In the genomic region with DNA sequence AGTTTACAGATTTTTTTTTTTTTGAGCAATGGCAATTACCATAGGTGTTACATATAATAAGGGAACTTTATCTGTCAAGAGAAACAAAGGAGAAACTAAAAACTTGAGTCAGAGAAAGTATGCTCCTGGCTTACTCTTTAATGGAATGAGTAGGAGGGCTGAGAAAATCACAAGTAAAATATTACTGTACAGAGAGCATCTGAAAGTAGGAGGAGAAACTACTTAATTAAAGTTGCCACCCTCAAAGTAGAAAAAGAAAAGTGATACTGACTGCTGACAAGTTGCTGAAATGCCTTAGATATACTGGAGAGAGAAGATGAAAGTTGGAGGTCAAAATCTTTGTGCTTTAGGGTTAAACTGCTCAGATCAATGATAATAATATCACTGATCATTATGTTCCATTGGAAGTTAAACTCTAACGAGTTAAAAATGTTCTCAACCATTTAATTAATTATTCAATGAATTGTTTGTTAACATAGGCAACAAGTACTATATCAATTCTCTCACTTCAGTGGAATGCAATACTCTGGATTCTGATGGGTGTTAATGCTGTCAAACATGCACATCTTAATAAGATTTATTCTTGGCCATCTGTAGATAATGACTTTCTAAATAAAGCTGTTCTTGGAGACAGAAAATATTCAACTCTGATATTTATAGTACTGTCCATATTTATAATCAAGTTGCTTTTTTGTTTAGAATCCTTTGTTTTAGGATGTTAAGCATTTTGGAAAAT, we compare ENCODE assay signal across 12 cellular contexts.
DNase-seq lines count a peak whose midpoint lies in the region; ATAC-seq and TF ChIP-seq lines count a peak whose summit lies in the region.
"Had no signal": no experiment of that assay in that cellular context is flagged by ENCODE, and none has a peak within 500 bp of the region (broad histone marks: within the 10 kb centered on the region; RNA-seq: fewer than 3 reads in every experiment).

No MANE protein-coding gene starts in this region.

- H3K4me3 Mint-ChIP-seq in activated T-helper 1 cell treated with anti-CD3 and anti-CD28 coated beads, Interleukin-12 subunit alpha, Interleukin-12 subunit beta, Interleukin-2, Interleukin-4 antibody, amounts not matched to agents 30 ng/mL and 10 ng/mL and 1 ng/mL, durations not matched to agents 14 hours and 24 hours and 36 hours = no peak overlapping the region
- H3K4me3 Mint-ChIP-seq in T-helper 17 cell = no peak overlapping the region
- H3K4me3 Mint-ChIP-seq: T-helper 1 cell treated with Interleukin-12 subunit alpha and Interleukin-12 subunit beta and Interleukin-4 antibody, amounts not matched to agents 30 μg/mL and 1 μg/mL, for 36 hours had no signal

- in situ Hi-C loops in GM13976 (cut with MboI; ENCODE audit: low sequenced_read_pairs, unreplicated experiment) = no loop called here

- H3K27ac Mint-ChIP-seq in activated T-helper 1 cell treated with anti-CD3 and anti-CD28 coated beads, Interleukin-12 subunit alpha, Interleukin-12 subunit beta, Interleukin-2, Interleukin-4 antibody, amounts not matched to agents 30 ng/mL and 10 ng/mL and 1 ng/mL, durations not matched to agents 14 hours and 24 hours and 36 hours = peak overlapping the region; percentile 13
- H3K27ac Mint-ChIP-seq in T-helper 17 cell = no peak overlapping the region
- H3K27ac Mint-ChIP-seq: T-helper 1 cell treated with Interleukin-12 subunit alpha and Interleukin-12 subunit beta and Interleukin-4 antibody, amounts not matched to agents 30 μg/mL and 1 μg/mL, for 36 hours had no signal

- peak; percentile 24 for DNase-seq in GM13976 (ENCODE audit: low spot score)
- DNase-seq in activated T-helper 1 cell treated with anti-CD3 and anti-CD28 coated beads, Interleukin-12 subunit alpha, Interleukin-12 subunit beta, Interleukin-2, Interleukin-4 antibody, amounts not matched to agents 30 ng/mL and 10 ng/mL and 1 ng/mL, durations not matched to agents 14 hours and 24 hours and 36 hours (ENCODE audit: low spot score) = no peak
- no peak for DNase-seq in T-helper 17 cell
- DNase-seq in AG08396 (ENCODE audit: low spot score) = no peak
- DNase-seq in coronary artery (ENCODE audit: low spot score) = no peak
- no peak for DNase-seq in NCI-H2029 treated with DMSO at 0.1 percent for 48 hours (lab: John Stamatoyannopoulos, UW)
- DNase-seq: left lung, NCI-H187 treated with DMSO at 0.1 percent for 48 hours, right cardiac atrium had no signal

- no peaks in the 10 kb centered on the region for H3K9me3 Mint-ChIP-seq in activated T-helper 1 cell treated with anti-CD3 and anti-CD28 coated beads, Interleukin-12 subunit alpha, Interleukin-12 subunit beta, Interleukin-2, Interleukin-4 antibody, amounts not matched to agents 30 ng/mL and 10 ng/mL and 1 ng/mL, durations not matched to agents 14 hours and 24 hours and 36 hours
- H3K9me3 Mint-ChIP-seq: T-helper 1 cell treated with Interleukin-12 subunit alpha and Interleukin-12 subunit beta and Interleukin-4 antibody, amounts not matched to agents 30 μg/mL and 1 μg/mL, for 36 hours had no signal

- H3K9me3 ChIP-seq in T-helper 17 cell (ENCODE audit: control insufficient read depth, low read length, poor library complexity, severe bottlenecking) = no peaks in the 10 kb centered on the region
- H3K9me3 ChIP-seq: left lung had no signal

- H3K36me3 Mint-ChIP-seq in activated T-helper 1 cell treated with anti-CD3 and anti-CD28 coated beads, Interleukin-12 subunit alpha, Interleukin-12 subunit beta, Interleukin-2, Interleukin-4 antibody, amounts not matched to agents 30 ng/mL and 10 ng/mL and 1 ng/mL, durations not matched to agents 14 hours and 24 hours and 36 hours (ENCODE audit: low read depth) = no peaks in the 10 kb centered on the region
- no peaks in the 10 kb centered on the region for H3K36me3 Mint-ChIP-seq in T-helper 17 cell (ENCODE audit: low read depth)

- intact Hi-C loops in activated T-helper 1 cell treated with anti-CD3 and anti-CD28 coated beads, Interleukin-12 subunit alpha, Interleukin-12 subunit beta, Interleukin-2, Interleukin-4 antibody, amounts not matched to agents 30 ng/mL and 10 ng/mL and 1 ng/mL, durations not matched to agents 14 hours and 24 hours and 36 hours (cut with micrococcal nuclease) = loop anchor here (1.0 to 5.0 kb wide), 10 partner anchors 35 to 465 kb away; no protein-coding TSS in a partner anchor

- TF ChIP-seq CTCF in GM13976 (IDR thresholded peaks at IDR 0.05; ENCODE audit: borderline replicate concordance, control extremely low read depth, extremely low read depth, insufficient read depth, missing control alignments) (no peak), coronary artery (IDR thresholded peaks at IDR 0.05) (no peak)

- no peaks in the 10 kb centered on the region for H3K27me3 Mint-ChIP-seq in activated T-helper 1 cell treated with anti-CD3 and anti-CD28 coated beads, Interleukin-12 subunit alpha, Interleukin-12 subunit beta, Interleukin-2, Interleukin-4 antibody, amounts not matched to agents 30 ng/mL and 10 ng/mL and 1 ng/mL, durations not matched to agents 14 hours and 24 hours and 36 hours (ENCODE audit: insufficient read depth)
- H3K27me3 Mint-ChIP-seq in T-helper 17 cell = peaks cover 4% of the 10 kb centered on the region

- H3K4me1 Mint-ChIP-seq in activated T-helper 1 cell treated with anti-CD3 and anti-CD28 coated beads, Interleukin-12 subunit alpha, Interleukin-12 subunit beta, Interleukin-2, Interleukin-4 antibody, amounts not matched to agents 30 ng/mL and 10 ng/mL and 1 ng/mL, durations not matched to agents 14 hours and 24 hours and 36 hours (ENCODE audit: low read depth) = peaks cover 38% of the 10 kb centered on the region
- H3K4me1 Mint-ChIP-seq in T-helper 17 cell = peaks cover 33% of the 10 kb centered on the region

- no peak overlapping the region for H3K4me3 ChIP-seq in coronary artery
- H3K4me3 ChIP-seq: left lung had no signal

- no peak overlapping the region for H3K27ac ChIP-seq in coronary artery
- H3K27ac ChIP-seq: left lung had no signal

- ATAC-seq in GM19397 (IDR thresholded peaks at IDR 0.05; ENCODE audit: unreplicated experiment) = peak; percentile 54
- ATAC-seq in HG02970 (IDR thresholded peaks at IDR 0.05; ENCODE audit: low FRiP score, unreplicated experiment) = peak; percentile 72
- ATAC-seq in T-helper 17 cell = no peak
- ATAC-seq: right cardiac atrium had no signal
